ENCODE assay signal across 10 cellular contexts in the genomic region with DNA sequence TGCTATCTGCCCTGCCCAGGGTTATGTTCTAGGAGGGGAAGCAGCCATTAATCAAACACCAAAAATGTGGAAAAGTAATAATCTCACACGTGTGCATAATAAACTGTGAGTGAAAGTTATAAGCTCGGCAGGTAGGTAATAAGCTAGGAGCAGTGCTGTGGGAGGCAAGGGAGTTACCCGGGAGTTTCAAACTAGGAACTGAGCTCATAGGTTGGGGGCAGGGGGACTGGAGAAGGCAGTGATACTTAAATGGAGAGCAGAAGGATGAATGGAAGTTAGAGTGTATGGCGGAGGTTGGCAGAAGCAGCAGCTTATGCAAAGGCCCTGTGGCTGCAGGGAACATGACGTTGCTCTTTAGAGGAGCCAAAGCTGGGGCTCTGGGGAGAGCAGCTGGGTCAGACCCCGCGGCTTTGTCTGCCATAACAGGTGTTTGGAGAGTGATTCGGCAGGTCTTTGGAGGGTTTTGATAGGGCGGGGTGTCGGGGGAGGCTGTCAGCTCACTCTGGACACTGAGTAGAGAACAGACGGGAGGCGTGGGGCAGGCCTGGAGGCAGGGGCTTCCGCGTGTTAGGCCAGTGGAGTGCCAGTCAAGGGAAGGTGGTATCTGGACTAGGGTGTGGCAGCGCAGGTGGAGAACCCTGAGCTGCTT. TPM values are rescaled to one million over a fixed set of nuclear protein-coding genes. Genes with fewer than 3 reads are reported as not detected.
DNase-seq lines count a peak whose midpoint lies in the region; ATAC-seq and TF ChIP-seq lines count a peak whose summit lies in the region.
"Had no signal": no experiment of that assay in that cellular context is flagged by ENCODE, and none has a peak within 500 bp of the region (broad histone marks: within the 10 kb centered on the region; RNA-seq: fewer than 3 reads in every experiment).

No MANE protein-coding gene starts in this region.

- H3K36me3 Mint-ChIP-seq in natural killer cell: no peaks in the 10 kb centered on the region
- H3K36me3 Mint-ChIP-seq in natural killer cell treated with Interleukin-12 subunit alpha and Interleukin-12 subunit beta and Interleukin-15 and Interleukin-18, amount 100 ng/mL, for 72 hours: no peaks in the 10 kb centered on the region
- H3K36me3 Mint-ChIP-seq in naive thymus-derived CD4-positive, alpha-beta T cell: no peaks in the 10 kb centered on the region

- intact Hi-C loops in natural killer cell (cut with micrococcal nuclease): no loop called here
- intact Hi-C loops in naive thymus-derived CD4-positive, alpha-beta T cell (cut with micrococcal nuclease): no loop called here

- peak overlapping the region; percentile 73 for H3K4me3 Mint-ChIP-seq in natural killer cell
- no peak overlapping the region for H3K4me3 Mint-ChIP-seq in natural killer cell treated with Interleukin-12 subunit alpha and Interleukin-12 subunit beta and Interleukin-15 and Interleukin-18, amount 100 ng/mL, for 72 hours
- H3K4me3 Mint-ChIP-seq in naive thymus-derived CD4-positive, alpha-beta T cell: peak overlapping the region in 9 of 10 donors; percentile 32 to 72 (median 58)

- TF ChIP-seq CTCF in natural killer cell (IDR thresholded peaks at IDR 0.05): no peak

- peak overlapping the region; percentile 58 to 63 for H3K4me3 ChIP-seq in duodenal mucosa (ENCODE audit: low read depth in 1 of 2, low read length in 2 of 2)
- no peak overlapping the region for H3K4me3 ChIP-seq in naive thymus-derived CD4-positive, alpha-beta T cell (ENCODE audit: low read length)

- peaks cover 8 to 15% of the 10 kb centered on the region in 2 donors for H3K4me1 Mint-ChIP-seq in natural killer cell
- peaks cover 6 to 17% of the 10 kb centered on the region in 2 donors for H3K4me1 Mint-ChIP-seq in natural killer cell treated with Interleukin-12 subunit alpha and Interleukin-12 subunit beta and Interleukin-15 and Interleukin-18, amount 100 ng/mL, for 72 hours (ENCODE audit: low read depth in 2 of 2)
- peaks cover 0 to 13% (median 5%) of the 10 kb centered on the region in 7 donors for H3K4me1 Mint-ChIP-seq in naive thymus-derived CD4-positive, alpha-beta T cell

- peaks cover 3 to 16% of the 10 kb centered on the region in 2 donors for H3K36me3 ChIP-seq in duodenal mucosa (ENCODE audit: control insufficient read depth in 1 of 2, insufficient read depth in 2 of 2, low read length in 2 of 2)
- no peaks in the 10 kb centered on the region for H3K36me3 ChIP-seq in naive thymus-derived CD4-positive, alpha-beta T cell (ENCODE audit: control insufficient read depth in 2 of 3, insufficient read depth in 3 of 3, low read length in 3 of 3)

- H3K27me3 Mint-ChIP-seq in natural killer cell (ENCODE audit: low read depth in 2 of 2): peaks cover 7 to 15% of the 10 kb centered on the region in 2 donors
- H3K27me3 Mint-ChIP-seq in natural killer cell treated with Interleukin-12 subunit alpha and Interleukin-12 subunit beta and Interleukin-15 and Interleukin-18, amount 100 ng/mL, for 72 hours: peaks cover 8 to 17% of the 10 kb centered on the region in 2 donors
- H3K27me3 Mint-ChIP-seq in naive thymus-derived CD4-positive, alpha-beta T cell: peaks cover 4 to 35% (median 13%) of the 10 kb centered on the region in 5 donors

- H3K27me3 ChIP-seq in duodenal mucosa (ENCODE audit: control insufficient read depth in 1 of 2, insufficient read depth in 2 of 2, low read length in 2 of 2): no peaks in the 10 kb centered on the region
- H3K27me3 ChIP-seq in naive thymus-derived CD4-positive, alpha-beta T cell (ENCODE audit: control insufficient read depth in 2 of 2, insufficient read depth in 2 of 2, low read length in 2 of 2): no peaks in the 10 kb centered on the region

- H3K9me3 ChIP-seq in duodenal mucosa (ENCODE audit: control insufficient read depth in 1 of 2, low read length in 2 of 2): no peaks in the 10 kb centered on the region
- no peaks in the 10 kb centered on the region for H3K9me3 ChIP-seq in naive thymus-derived CD4-positive, alpha-beta T cell (ENCODE audit: control insufficient read depth in 2 of 3, low read length in 3 of 3)

- H3K9ac ChIP-seq in duodenal mucosa (ENCODE audit: low read depth in 1 of 2, low read length in 2 of 2): peak overlapping the region; percentile 65

- CTCF ChIA-PET in naive thymus-derived CD4-positive, alpha-beta T cell (lab: Charles Lee): interaction anchor here (0.7 kb wide), 1 partner anchor 21 kb away, joined by 3 read pairs; no protein-coding TSS in a partner anchor

- DNase-seq in natural killer cell: no peak
- DNase-seq in natural killer cell treated with Interleukin-12 subunit alpha and Interleukin-12 subunit beta and Interleukin-15 and Interleukin-18, amount 100 ng/mL, for 72 hours (ENCODE audit: low spot score): no peak
- DNase-seq in naive thymus-derived CD4-positive, alpha-beta T cell: no peak
- DNase-seq in Ammon's horn (ENCODE audit: low spot score): no peak
- DNase-seq in erythroblast (lab: John Stamatoyannopoulos, UW): no peak
- DNase-seq: amniotic stem cell, NCI-H1694 had no signal

- TF ChIP-seq POLR2A in erythroblast (IDR thresholded peaks at IDR 0.05; ENCODE audit: low read length): no peak

- ATAC-seq in natural killer cell (no peak), HG02759 (IDR thresholded peaks at IDR 0.05; ENCODE audit: unreplicated experiment) (no peak), GM19455 (IDR thresholded peaks at IDR 0.05; ENCODE audit: unreplicated experiment) (no peak)
- ATAC-seq in natural killer cell treated with Interleukin-12 subunit alpha and Interleukin-12 subunit beta and Interleukin-15 and Interleukin-18, amount 100 ng/mL, for 72 hours: no peak
- ATAC-seq in naive thymus-derived CD4-positive, alpha-beta T cell: no peak

- H3K9me3 Mint-ChIP-seq in natural killer cell: no peaks in the 10 kb centered on the region
- H3K9me3 Mint-ChIP-seq in natural killer cell treated with Interleukin-12 subunit alpha and Interleukin-12 subunit beta and Interleukin-15 and Interleukin-18, amount 100 ng/mL, for 72 hours: no peaks in the 10 kb centered on the region
- no peaks in the 10 kb centered on the region for H3K9me3 Mint-ChIP-seq in naive thymus-derived CD4-positive, alpha-beta T cell

- POLR2A ChIA-PET in naive thymus-derived CD4-positive, alpha-beta T cell (lab: Charles Lee): no interaction called here

- peak overlapping the region; percentile 86 for H3K27ac ChIP-seq in duodenal mucosa (ENCODE audit: low read depth, low read length)
- no peak overlapping the region for H3K27ac ChIP-seq in naive thymus-derived CD4-positive, alpha-beta T cell (ENCODE audit: low read depth, low read length)

- no peak overlapping the region for H3K27ac Mint-ChIP-seq in natural killer cell
- no peak overlapping the region for H3K27ac Mint-ChIP-seq in natural killer cell treated with Interleukin-12 subunit alpha and Interleukin-12 subunit beta and Interleukin-15 and Interleukin-18, amount 100 ng/mL, for 72 hours
- no peak overlapping the region for H3K27ac Mint-ChIP-seq in naive thymus-derived CD4-positive, alpha-beta T cell

- peaks cover 72% of the 10 kb centered on the region in 2 donors for H3K4me1 ChIP-seq in duodenal mucosa (ENCODE audit: control insufficient read depth in 1 of 2, insufficient read depth in 2 of 2, low read length in 2 of 2)
- H3K4me1 ChIP-seq in naive thymus-derived CD4-positive, alpha-beta T cell (ENCODE audit: control insufficient read depth in 2 of 2, insufficient read depth in 2 of 2, low read length in 2 of 2): no peaks in the 10 kb centered on the region

RNA-seq across cellular contexts. Expression of gene PTPRF, which starts 20.0 kb away (rescaled TPM):
- total RNA-seq in natural killer cell: 1 to 10 TPM in 1 of 3 donors, under 1 TPM in 1, not detected in 1; 0.12 to 1.9 TPM
- 1 to 10 TPM in 1 of 2 donors, under 1 TPM in 1; 0.33 to 1.3 TPM for total RNA-seq in natural killer cell treated with Interleukin-12 subunit alpha and Interleukin-12 subunit beta and Interleukin-15 and Interleukin-18, amount 100 ng/mL, for 72 hours
- total RNA-seq in naive thymus-derived CD4-positive, alpha-beta T cell: 1 to 10 TPM in 2 of 5 experiments, under 1 TPM in 1, not detected in 2; 0.49 to 2.3 (median 1.8) TPM
- not detected for polyA plus RNA-seq in naive thymus-derived CD4-positive, alpha-beta T cell
